In genomic region chr11:131370090-131370751, GRCh38 we compare ENCODE assay signal across 8 cellular contexts. TPM values are rescaled to one million over a fixed set of nuclear protein-coding genes. Genes with fewer than 3 reads are reported as not detected.
DNase-seq lines count a peak whose midpoint lies in the region; ATAC-seq and TF ChIP-seq lines count a peak whose summit lies in the region.

Gene NTM, plus strand, starts transcription at chr11:131370615.

- CTCF ChIA-PET in HEK293T (lab: Yijun Ruan, JAX): interaction anchor here (0.7 to 0.8 kb wide), 2 partner anchors 318 to 935 kb away, joined by 3 read pairs; no protein-coding TSS in a partner anchor

- peaks cover 31% of the 10 kb centered on the region for H3K4me1 ChIP-seq in iPS-18a (ENCODE audit: control insufficient read depth, low read depth, low read length)

- no peaks in the 10 kb centered on the region for H3K9me3 ChIP-seq in iPS-18a (ENCODE audit: control insufficient read depth, low read depth, low read length)

- POLR2A ChIA-PET in HEK293T (lab: Yijun Ruan, JAX): no interaction called here

- no peaks in the 10 kb centered on the region for H3K36me3 Mint-ChIP-seq in brain

- no peak within 1 kb of the TSS for H3K27ac Mint-ChIP-seq in brain

- H3K27ac ChIP-seq in iPS-18a (ENCODE audit: low read length): no peak within 1 kb of the TSS

- H3K36me3 ChIP-seq in iPS-18a (ENCODE audit: control insufficient read depth, low read depth, low read length): no peaks in the 10 kb centered on the region

- H3K27me3 Mint-ChIP-seq in brain: no peaks in the 10 kb centered on the region

- no peak for DNase-seq in HEK293T (ENCODE audit: extremely low spot score)
- no peak for DNase-seq in skeletal muscle cell (ENCODE audit: low read depth)
- no peak for DNase-seq in HK-2 (ENCODE audit: unreplicated experiment)
- DNase-seq in NCI-H146 (lab: John Stamatoyannopoulos, UW): no peak

- H3K4me3 ChIP-seq in iPS-18a (ENCODE audit: low read length) (peak within 1 kb of the TSS; percentile 15), skeletal muscle cell (ENCODE audit: low read depth, low read length) (peak within 1 kb of the TSS; percentile 23)

- no peak within 1 kb of the TSS for H3K4me3 Mint-ChIP-seq in brain

- no peaks in the 10 kb centered on the region for H3K27me3 ChIP-seq in iPS-18a (ENCODE audit: control insufficient read depth, insufficient read depth, low read length)

- H3K9ac ChIP-seq in iPS-18a (ENCODE audit: low read length): no peak within 1 kb of the TSS

- TF ChIP-seq CTCF in brain (conservative IDR thresholded peaks at IDR 0.05): no peak

- H3K4me1 Mint-ChIP-seq in brain: peaks cover 9% of the 10 kb centered on the region

- ATAC-seq in HG02981 (IDR thresholded peaks at IDR 0.05; ENCODE audit: unreplicated experiment) (no peak), HG03175 (IDR thresholded peaks at IDR 0.05; ENCODE audit: unreplicated experiment) (no peak)

- peaks cover 0 to under 1% (median 0%) of the 10 kb centered on the region in 5 experiments for H3K9me3 Mint-ChIP-seq in brain

TF ChIP-seq in HEK293T, 16 proteins besides CTCF, POLR2A, EP300 and RAD21:
- no peak for TF ChIP-seq CTBP1 (IDR thresholded peaks at IDR 0.05; ENCODE audit: borderline replicate concordance)
- peak; percentile 36 for TF ChIP-seq PKNOX1 (IDR thresholded peaks at IDR 0.05)

RNA-seq across cellular contexts. Expression of gene NTM, which starts in this region (rescaled TPM):
- 92.8 TPM for polyA plus RNA-seq in brain (ENCODE audit: insufficient read depth, low read depth, low replicate concordance)
